Comparison of ENCODE assay signal across 9 cellular contexts in genomic region chr6:151806757-151807512, GRCh38. TPM values are rescaled to one million over a fixed set of nuclear protein-coding genes. Genes with fewer than 3 reads are reported as not detected.
A peak's percentile ranks its signal among the peaks of the same experiment; 100 is the strongest.
DNase-seq lines count a peak whose midpoint lies in the region; ATAC-seq, FAIRE-seq and TF ChIP-seq lines count a peak whose summit lies in the region.
"Had no signal": no experiment of that assay in that cellular context is flagged by ENCODE, and none has a peak within 500 bp of the region (broad histone marks: within the 10 kb centered on the region; RNA-seq: fewer than 3 reads in every experiment).

No MANE protein-coding gene starts in this region.

- TF ChIP-seq CTCF in A549 (IDR thresholded peaks at IDR 0.05) = no peak

- no peak for FAIRE-seq in A549 (lab: Jason Lieb, UNC)

- CTCF ChIA-PET in A549 (lab: Yijun Ruan, JAX) = no interaction called here

- H3K27ac ChIP-seq in A549 = no peak overlapping the region

- H3K36me3 Mint-ChIP-seq in dendritic cell treated with granulocyte-macrophage colony-stimulating factor and Interleukin-4, amounts not matched to agents 40 ng/mL and 50 ng/mL, for 4 days (ENCODE audit: low read depth) = no peaks in the 10 kb centered on the region
- H3K36me3 Mint-ChIP-seq in naive thymus-derived CD8-positive, alpha-beta T cell = no peaks in the 10 kb centered on the region

- H3K4me3 ChIP-seq in A549 = no peak overlapping the region; the same call in 2 of the 3 replicates

- H3K27me3 Mint-ChIP-seq in dendritic cell treated with granulocyte-macrophage colony-stimulating factor and Interleukin-4, amounts not matched to agents 40 ng/mL and 50 ng/mL, for 4 days = peaks cover 53% of the 10 kb centered on the region
- H3K27me3 Mint-ChIP-seq in naive thymus-derived CD8-positive, alpha-beta T cell = peaks cover 30 to 69% (median 37%) of the 10 kb centered on the region in 5 donors

- TF ChIP-seq EP300 in A549 (IDR thresholded peaks at IDR 0.05) = no peak

- no peak overlapping the region for H3K27ac Mint-ChIP-seq in dendritic cell treated with granulocyte-macrophage colony-stimulating factor and Interleukin-4, amounts not matched to agents 40 ng/mL and 50 ng/mL, for 4 days
- peak overlapping the region in 1 of 10 donors; percentile 35 for H3K27ac Mint-ChIP-seq in naive thymus-derived CD8-positive, alpha-beta T cell

- peak overlapping the region; percentile 68; the same call in 1 of the 3 replicates for H3K4me2 ChIP-seq in A549

- H3K9me3 ChIP-seq in A549 = no peaks in the 10 kb centered on the region; the same call in 2 of the 3 replicates

- intact Hi-C loops in dendritic cell treated with granulocyte-macrophage colony-stimulating factor and Interleukin-4, amounts not matched to agents 40 ng/mL and 50 ng/mL, for 4 days (cut with micrococcal nuclease) = no loop called here

- H3K9me3 Mint-ChIP-seq in dendritic cell treated with granulocyte-macrophage colony-stimulating factor and Interleukin-4, amounts not matched to agents 40 ng/mL and 50 ng/mL, for 4 days = peaks cover 15% of the 10 kb centered on the region
- peaks cover 0 to 11% (median 0%) of the 10 kb centered on the region in 9 donors for H3K9me3 Mint-ChIP-seq in naive thymus-derived CD8-positive, alpha-beta T cell

- no peak for DNase-seq in A549 (ENCODE audit: low read depth in 1 of 2, low spot score in 1 of 2)
- DNase-seq in KBM-7 = peak; percentile 69
- DNase-seq in naive thymus-derived CD8-positive, alpha-beta T cell = no peak
- DNase-seq in DMS 273 treated with DMSO at 0.1 percent for 48 hours (lab: John Stamatoyannopoulos, UW) = no peak
- DNase-seq in activated gamma-delta T cell (lab: John Stamatoyannopoulos, UW) = no peak
- DNase-seq in DMS79 (lab: John Stamatoyannopoulos, UW) = no peak
- DNase-seq in islet precursor cell = no peak
- DNase-seq: DND-41 had no signal

- ATAC-seq in A549 = no peak; a peak in 1 of 6 replicates
- ATAC-seq in naive thymus-derived CD8-positive, alpha-beta T cell = no peak

- H3K4me1 Mint-ChIP-seq in dendritic cell treated with granulocyte-macrophage colony-stimulating factor and Interleukin-4, amounts not matched to agents 40 ng/mL and 50 ng/mL, for 4 days (ENCODE audit: low read depth) = peaks cover 19% of the 10 kb centered on the region
- peaks cover 10 to 26% (median 14%) of the 10 kb centered on the region in 4 donors for H3K4me1 Mint-ChIP-seq in naive thymus-derived CD8-positive, alpha-beta T cell

- TF ChIP-seq RAD21 in A549 (conservative IDR thresholded peaks at IDR 0.05 in 1 of 2, IDR thresholded peaks at IDR 0.05 in 1 of 2) = no peak

- H3K4me3 Mint-ChIP-seq in dendritic cell treated with granulocyte-macrophage colony-stimulating factor and Interleukin-4, amounts not matched to agents 40 ng/mL and 50 ng/mL, for 4 days = peak overlapping the region; percentile 65
- H3K4me3 Mint-ChIP-seq in naive thymus-derived CD8-positive, alpha-beta T cell = peak overlapping the region; percentile 11 to 80 (median 51)

- POLR2A ChIA-PET in A549 (lab: Yijun Ruan, JAX) = no interaction called here
- POLR2A ChIA-PET in naive thymus-derived CD8-positive, alpha-beta T cell (lab: Charles Lee) = no interaction called here

- WGBS in A549 (ENCODE audit: missing lambda C conversion rate) = 22% methylated on average over 18 of the region's 20 CpGs

- 0 out of 3 replicates have a peak, but pooled peaks cover 4% of the 10 kb centered on the region for H3K4me1 ChIP-seq in A549

- TF ChIP-seq POLR2A in A549 (IDR thresholded peaks at IDR 0.05; ENCODE audit: low read length) = no peak

- in situ Hi-C loops in KBM-7 (cut with MboI; ENCODE audit: low pct_unique_long_range_greater_than_20kb, low sequenced_read_pairs) = no loop called here

TF ChIP-seq in A549, 52 proteins besides CTCF, POLR2A, EP300 and RAD21:
- TF ChIP-seq ATOH8 (CRISPR knock-in tag; IDR thresholded peaks at IDR 0.05; ENCODE audit: low read depth) (no peak), RNF2 (IDR thresholded peaks at IDR 0.05; ENCODE audit: borderline replicate concordance, low read depth) (no peak), PHF8 (IDR thresholded peaks at IDR 0.05; ENCODE audit: borderline replicate concordance, low read depth) (no peak), RFX5 (IDR thresholded peaks at IDR 0.05) (no peak), CBX2 (IDR thresholded peaks at IDR 0.05; ENCODE audit: borderline replicate concordance, low read depth) (no peak), USF2 (IDR thresholded peaks at IDR 0.05) (no peak), MAZ (IDR thresholded peaks at IDR 0.05; ENCODE audit: borderline replicate concordance, low read depth, low read length) (no peak), HDAC2 (IDR thresholded peaks at IDR 0.05) (no peak), JUNB (IDR thresholded peaks at IDR 0.05) (no peak), FOSB (CRISPR knock-in tag; IDR thresholded peaks at IDR 0.05) (no peak), SMC3 (IDR thresholded peaks at IDR 0.05) (no peak), JUN (IDR thresholded peaks at IDR 0.05) (no peak), ZFP36 (IDR thresholded peaks at IDR 0.05; ENCODE audit: borderline replicate concordance, partially characterized antibody) (no peak), HOXB5 (CRISPR knock-in tag; IDR thresholded peaks at IDR 0.05) (no peak), GATA3 (IDR thresholded peaks at IDR 0.05; ENCODE audit: borderline replicate concordance) (no peak), FOXS1 (CRISPR knock-in tag; IDR thresholded peaks at IDR 0.05) (no peak)

RNA-seq across cellular contexts. Expression of gene ESR1, which starts 0.5 kb away (rescaled TPM):
- polyA plus RNA-seq in A549 (2011; rRNA removed) = not detected in 2 replicates
- not detected in 2 replicates for polyA plus RNA-seq in A549 (2012; cell fraction: cytosol; rRNA removed)
- not detected in 2 replicates for polyA plus RNA-seq in A549 (2012; cell fraction: nucleus; rRNA removed)
- not detected in 3 replicates for polyA plus RNA-seq in A549 (2017; fragmentation: RNase III; extraction: RNeasy Plus Mini Kit Qiagen cat#74134 plus additional on column Dnase treatment)
- not detected in 2 replicates for polyA minus RNA-seq in A549 (2011; rRNA and poly(A)+ RNA removed)
- 1 to 10 TPM in 1 of 2 experiments, under 1 TPM in 1; 0.49 to 2.8 TPM for total RNA-seq in naive thymus-derived CD8-positive, alpha-beta T cell
- polyA plus RNA-seq in naive thymus-derived CD8-positive, alpha-beta T cell = under 1 TPM; 0.11 to 0.44 (median 0.41) TPM
